Comparison of ENCODE assay signal across 21 cellular contexts in genomic region chr9:120324461-120324860, GRCh38.
A peak's percentile ranks its signal among the peaks of the same experiment; 100 is the strongest.
DNase-seq lines count a peak whose midpoint lies in the region; ATAC-seq, FAIRE-seq and TF ChIP-seq lines count a peak whose summit lies in the region.
"Had no signal": no experiment of that assay in that cellular context is flagged by ENCODE, and none has a peak within 500 bp of the region (broad histone marks: within the 10 kb centered on the region; RNA-seq: fewer than 3 reads in every experiment).

No MANE protein-coding gene starts in this region.

- DNase-seq in activated CD4-positive, alpha-beta T cell treated with anti-CD3 and anti-CD28 coated beads, Interleukin-2, amount 10 ng/mL, durations not matched to agents 7 days and 5 days = peak; percentile 2
- no peak for DNase-seq in activated CD4-positive, alpha-beta T cell treated with anti-CD3 and anti-CD28 coated beads for 36 hours
- no peak for DNase-seq in GM23338 (ENCODE audit: low spot score)
- no peak for DNase-seq in GM12878 (ENCODE audit: low read depth, low spot score)
- peak; percentile 80 for DNase-seq in esophagus muscularis mucosa (ENCODE audit: extremely low spot score)
- no peak for DNase-seq in right cardiac atrium
- DNase-seq: CD4-positive, CD25-positive, alpha-beta regulatory T cell; CD8-positive, alpha-beta T cell; DND-41; HFFc6 had no signal

- no peaks in the 10 kb centered on the region for H3K79me2 ChIP-seq in GM23338 (replicated peaks; ENCODE audit: insufficient read depth)
- H3K79me2 ChIP-seq in GM12878 (ENCODE audit: control insufficient read depth, insufficient read depth, low read length) = no peaks in the 10 kb centered on the region

- POLR2A ChIA-PET in activated CD4-positive, alpha-beta T cell treated with anti-CD3 and anti-CD28 coated beads, Interleukin-2, amount 10 ng/mL, durations not matched to agents 7 days and 5 days (lab: Charles Lee) = no interaction called here
- POLR2A ChIA-PET in activated CD4-positive, alpha-beta T cell treated with anti-CD3 and anti-CD28 coated beads for 36 hours (lab: Charles Lee) = no interaction called here
- POLR2A ChIA-PET in GM12878 (lab: Charles Lee) = no interaction called here

- TF ChIP-seq POLR2A in GM12878 (IDR thresholded peaks at IDR 0.05; ENCODE audit: low read depth, low read length) (no peak), esophagus muscularis mucosa (IDR thresholded peaks at IDR 0.05; ENCODE audit: low read depth) (no peak)

- no peak for TF ChIP-seq CTCF in GM23338 (conservative IDR thresholded peaks at IDR 0.05; ENCODE audit: low read depth in 2 of 2)
- no peak for TF ChIP-seq CTCF in GM12878 (IDR thresholded peaks at IDR 0.05 in 2 of 3, conservative IDR thresholded peaks at IDR 0.05 in 1 of 3; ENCODE audit: control insufficient read depth in 2 of 3, extremely low read depth in 1 of 3, insufficient read depth in 1 of 3, low read depth in 3 of 3, low read length in 3 of 3)
- TF ChIP-seq CTCF in esophagus muscularis mucosa (IDR thresholded peaks at IDR 0.05) = no peak

- H3K9me2 ChIP-seq in GM23338 (ENCODE audit: insufficient read depth) = no peaks in the 10 kb centered on the region

- RAD21 ChIA-PET in GM12878 (lab: Charles Lee; ENCODE audit: unreplicated experiment) = no interaction called here

- H3K9ac ChIP-seq in GM12878 (ENCODE audit: control insufficient read depth, insufficient read depth, low read length) = no peak overlapping the region
- H3K9ac ChIP-seq: BLaER1 had no signal

- TF ChIP-seq EP300 in GM12878 (IDR thresholded peaks at IDR 0.05; ENCODE audit: borderline replicate concordance in 1 of 2, control insufficient read depth in 1 of 2, low read depth in 2 of 2, low read length in 2 of 2) (no peak), esophagus muscularis mucosa (IDR thresholded peaks at IDR 0.05) (no peak)

- intact Hi-C loops in activated CD4-positive, alpha-beta T cell treated with anti-CD3 and anti-CD28 coated beads for 36 hours (cut with DNase I, micrococcal nuclease) = no loop called here
- intact Hi-C loops in GM12878 (cut with micrococcal nuclease; ENCODE audit: unreplicated experiment) = no loop called here
- intact Hi-C loops in esophagus muscularis mucosa (cut with DNase I) = no loop called here
- intact Hi-C loops in right cardiac atrium (cut with DNase I) = no loop called here

- no peaks in the 10 kb centered on the region; the same call in none of the 2 replicates for H3K4me1 ChIP-seq in GM23338 (ENCODE audit: insufficient read depth)
- no peaks in the 10 kb centered on the region for H3K4me1 ChIP-seq in GM12878 (ENCODE audit: control insufficient read depth, insufficient read depth, low read length)
- no peaks in the 10 kb centered on the region for H3K4me1 ChIP-seq in esophagus muscularis mucosa
- no peaks in the 10 kb centered on the region for H3K4me1 ChIP-seq in right cardiac atrium (ENCODE audit: control insufficient read depth, insufficient read depth, low read length)
- H3K4me1 ChIP-seq: Caco-2, HAP-1 had no signal

- H2AFZ ChIP-seq in GM23338 (peak overlapping the region; percentile 63; the same call in 1 of the 2 replicates), GM12878 (ENCODE audit: control insufficient read depth, low read depth, low read length) (peak overlapping the region; percentile 38; the same call in 1 of the 2 replicates)

- no peak for TF ChIP-seq RAD21 in GM12878 (IDR thresholded peaks at IDR 0.05; ENCODE audit: insufficient read depth, low read depth, low read length)

- H3K27me3 Mint-ChIP-seq in activated CD4-positive, alpha-beta T cell treated with anti-CD3 and anti-CD28 coated beads, Interleukin-2, amount 10 ng/mL, durations not matched to agents 7 days and 5 days = peaks cover 8% of the 10 kb centered on the region
- H3K27me3 Mint-ChIP-seq in activated CD4-positive, alpha-beta T cell treated with anti-CD3 and anti-CD28 coated beads for 36 hours = peaks cover 4% of the 10 kb centered on the region
- peaks cover 4% of the 10 kb centered on the region for H3K27me3 Mint-ChIP-seq in GM23338 (ENCODE audit: insufficient read depth, low read depth, poor library complexity)
- H3K27me3 Mint-ChIP-seq: CD4-positive, CD25-positive, alpha-beta regulatory T cell had no signal

- SMC1A ChIA-PET in GM12878 (lab: Charles Lee; ENCODE audit: uncharacterized antibody, unreplicated experiment) = no interaction called here

- H4K20me1 ChIP-seq in GM23338 (replicated peaks; ENCODE audit: insufficient read depth) (no peaks in the 10 kb centered on the region; the same call in 1 of the 2 replicates), GM12878 (ENCODE audit: control insufficient read depth, insufficient read depth) (no peaks in the 10 kb centered on the region)
- H4K20me1 ChIP-seq: BLaER1 had no signal

- H3K4me1 Mint-ChIP-seq in activated CD4-positive, alpha-beta T cell treated with anti-CD3 and anti-CD28 coated beads, Interleukin-2, amount 10 ng/mL, durations not matched to agents 7 days and 5 days = no peaks in the 10 kb centered on the region
- no peaks in the 10 kb centered on the region for H3K4me1 Mint-ChIP-seq in activated CD4-positive, alpha-beta T cell treated with anti-CD3 and anti-CD28 coated beads for 36 hours
- peaks cover 13% of the 10 kb centered on the region for H3K4me1 Mint-ChIP-seq in GM23338
- H3K4me1 Mint-ChIP-seq: B cell; CD4-positive, CD25-positive, alpha-beta regulatory T cell had no signal

- H3K27ac ChIP-seq in GM23338 (ENCODE audit: low read depth) (no peak overlapping the region), GM12878 (ENCODE audit: control insufficient read depth, insufficient read depth) (no peak overlapping the region), esophagus muscularis mucosa (replicated peaks in 1 of 4) (no peak overlapping the region), right cardiac atrium (ENCODE audit: low read length) (no peak overlapping the region)
- H3K27ac ChIP-seq: 22Rv1, BLaER1, C4-2B had no signal

- no peaks in the 10 kb centered on the region for H3K36me3 Mint-ChIP-seq in activated CD4-positive, alpha-beta T cell treated with anti-CD3 and anti-CD28 coated beads, Interleukin-2, amount 10 ng/mL, durations not matched to agents 7 days and 5 days (ENCODE audit: low read depth)
- no peaks in the 10 kb centered on the region for H3K36me3 Mint-ChIP-seq in activated CD4-positive, alpha-beta T cell treated with anti-CD3 and anti-CD28 coated beads for 36 hours (ENCODE audit: low read depth)
- no peaks in the 10 kb centered on the region; the same call in 2 of the 3 replicates for H3K36me3 Mint-ChIP-seq in GM23338 (ENCODE audit: low read depth)
- H3K36me3 Mint-ChIP-seq: CD4-positive, CD25-positive, alpha-beta regulatory T cell; CD8-positive, alpha-beta T cell had no signal

- H3F3A ChIP-seq in GM23338 (replicated peaks; ENCODE audit: low read depth) = no peaks in the 10 kb centered on the region

- no TSS peak for BruUV-seq in GM12878 (replicated peaks; lab: Mats Ljungman, UMichigan)

- in situ Hi-C loops in GM12878 (cut with MboI) = no loop called here

- FAIRE-seq in GM12878 (lab: Jason Lieb, UNC) = no peak
- FAIRE-seq: A204.1, G401.6, H54 had no signal

- H3K4me2 ChIP-seq in GM23338 = no peak overlapping the region
- no peak overlapping the region for H3K4me2 ChIP-seq in GM12878 (ENCODE audit: control insufficient read depth, insufficient read depth)
- H3K4me2 ChIP-seq: BLaER1 had no signal

- no peaks in the 10 kb centered on the region for H3K36me3 ChIP-seq in GM23338 (ENCODE audit: insufficient read depth)
- no peaks in the 10 kb centered on the region for H3K36me3 ChIP-seq in GM12878 (ENCODE audit: control insufficient read depth in 2 of 2, insufficient read depth in 2 of 2, low read length in 1 of 2)
- H3K36me3 ChIP-seq in esophagus muscularis mucosa = no peaks in the 10 kb centered on the region
- H3K36me3 ChIP-seq: BLaER1, HAP-1 had no signal

- H3K27ac Mint-ChIP-seq in activated CD4-positive, alpha-beta T cell treated with anti-CD3 and anti-CD28 coated beads, Interleukin-2, amount 10 ng/mL, durations not matched to agents 7 days and 5 days = no peak overlapping the region
- H3K27ac Mint-ChIP-seq in activated CD4-positive, alpha-beta T cell treated with anti-CD3 and anti-CD28 coated beads for 36 hours = no peak overlapping the region
- no peak overlapping the region for H3K27ac Mint-ChIP-seq in GM23338
- H3K27ac Mint-ChIP-seq: B cell; CD4-positive, CD25-positive, alpha-beta regulatory T cell; CD8-positive, alpha-beta T cell; HFFc6 had no signal

- CTCF ChIA-PET in activated CD4-positive, alpha-beta T cell treated with anti-CD3 and anti-CD28 coated beads, Interleukin-2, amount 10 ng/mL, durations not matched to agents 7 days and 5 days (lab: Charles Lee) = no interaction called here
- CTCF ChIA-PET in activated CD4-positive, alpha-beta T cell treated with anti-CD3 and anti-CD28 coated beads for 36 hours (lab: Charles Lee) = interaction anchor here (0.6 kb wide), 1 partner anchor 667 kb away, joined by 5 read pairs; no protein-coding TSS in a partner anchor
- CTCF ChIA-PET in GM12878 (lab: Yijun Ruan, JAX) = no interaction called here

- H3K4me3 ChIP-seq in GM23338 (no peak overlapping the region), GM12878 (no peak overlapping the region), esophagus muscularis mucosa (no peak overlapping the region), right cardiac atrium (ENCODE audit: low read length) (no peak overlapping the region)
- H3K4me3 ChIP-seq: BLaER1, HAP-1 had no signal

- ATAC-seq in activated CD4-positive, alpha-beta T cell treated with anti-CD3 and anti-CD28 coated beads for 36 hours = no peak
- ATAC-seq in GM23338 (no peak), GM12878 (no peak), right cardiac atrium (no peak), GM21381 (IDR thresholded peaks at IDR 0.05; ENCODE audit: unreplicated experiment) (no peak), HG02642 (IDR thresholded peaks at IDR 0.05; ENCODE audit: poor library complexity, unreplicated experiment) (no peak)
- ATAC-seq: CD8-positive, alpha-beta T cell had no signal

- H3K27me3 ChIP-seq in GM23338 (ENCODE audit: insufficient read depth) = no peaks in the 10 kb centered on the region
- no peaks in the 10 kb centered on the region; a peak in 1 of 4 replicates for H3K27me3 ChIP-seq in GM12878 (replicated peaks in 1 of 2; ENCODE audit: control insufficient read depth in 2 of 2, insufficient read depth in 2 of 2, low read length in 1 of 2)
- no peaks in the 10 kb centered on the region for H3K27me3 ChIP-seq in esophagus muscularis mucosa
- no peaks in the 10 kb centered on the region for H3K27me3 ChIP-seq in right cardiac atrium (ENCODE audit: control insufficient read depth, insufficient read depth)
- H3K27me3 ChIP-seq: BLaER1 had no signal

- no peak overlapping the region for H3K4me3 Mint-ChIP-seq in activated CD4-positive, alpha-beta T cell treated with anti-CD3 and anti-CD28 coated beads, Interleukin-2, amount 10 ng/mL, durations not matched to agents 7 days and 5 days
- H3K4me3 Mint-ChIP-seq in activated CD4-positive, alpha-beta T cell treated with anti-CD3 and anti-CD28 coated beads for 36 hours = no peak overlapping the region
- H3K4me3 Mint-ChIP-seq in GM23338 = no peak overlapping the region
- H3K4me3 Mint-ChIP-seq: B cell; CD4-positive, CD25-positive, alpha-beta regulatory T cell; CD8-positive, alpha-beta T cell; HFFc6 had no signal

- no peaks in the 10 kb centered on the region for H3K9me3 Mint-ChIP-seq in activated CD4-positive, alpha-beta T cell treated with anti-CD3 and anti-CD28 coated beads, Interleukin-2, amount 10 ng/mL, durations not matched to agents 7 days and 5 days
- H3K9me3 Mint-ChIP-seq in activated CD4-positive, alpha-beta T cell treated with anti-CD3 and anti-CD28 coated beads for 36 hours (ENCODE audit: low read depth) = no peaks in the 10 kb centered on the region
- H3K9me3 Mint-ChIP-seq in GM23338 = 0 out of 3 replicates have a peak, but pooled peaks cover 2% of the 10 kb centered on the region
- H3K9me3 Mint-ChIP-seq: CD8-positive, alpha-beta T cell; HFFc6 had no signal

- 85% methylated on average over 2 of the region's 2 CpGs for WGBS in GM12878 (ENCODE audit: insufficient coverage, insufficient replicate concordance, low lambda C conversion rate, missing lambda C conversion rate)
- 93% methylated on average over 2 of the region's 2 CpGs for WGBS in esophagus muscularis mucosa
- WGBS in right cardiac atrium = 93% methylated on average over 2 of the region's 2 CpGs

- no peaks in the 10 kb centered on the region for H3K9me3 ChIP-seq in GM12878 (replicated peaks; ENCODE audit: control insufficient read depth, insufficient read depth, low read length)
- H3K9me3 ChIP-seq in esophagus muscularis mucosa = no peaks in the 10 kb centered on the region
- no peaks in the 10 kb centered on the region for H3K9me3 ChIP-seq in right cardiac atrium (ENCODE audit: control insufficient read depth, low read length)
- H3K9me3 ChIP-seq: BLaER1, Caco-2, HAP-1 had no signal

Comparison
In these comparisons a context has a peak if more than half of its experiments do, and no peak if none do; other contexts are left out.
1. DNase-seq: peak in activated CD4-positive, alpha-beta T cell treated with anti-CD3 and anti-CD28 coated beads, Interleukin-2, amount 10 ng/mL, durations not matched to agents 7 days and 5 days (single experiment) and esophagus muscularis mucosa (single experiment); none in activated CD4-positive, alpha-beta T cell treated with anti-CD3 and anti-CD28 coated beads for 36 hours (single experiment), GM23338 (single experiment), GM12878 (single experiment) and right cardiac atrium (0 of 3).